In genomic region chr6:158797331-158798202, GRCh38 we compare ENCODE assay signal across 8 cellular contexts. TPM values are rescaled to one million over a fixed set of nuclear protein-coding genes. Genes with fewer than 3 reads are reported as not detected.
DNase-seq lines count a peak whose midpoint lies in the region; ATAC-seq, FAIRE-seq and TF ChIP-seq lines count a peak whose summit lies in the region.

No MANE protein-coding gene starts in this region.

- H2AK5ac ChIP-seq in IMR-90 (ENCODE audit: low read depth, low read length), result no peak overlapping the region

- H3K9me1 ChIP-seq in IMR-90 (ENCODE audit: insufficient read depth, low read length), result peaks cover 25% of the 10 kb centered on the region
- H3K9me1 ChIP-seq in K562 (ENCODE audit: control insufficient read depth, insufficient read depth, low read length), result no peaks in the 10 kb centered on the region

- H3K27me3 ChIP-seq in IMR-90 (ENCODE audit: control insufficient read depth, insufficient read depth, low read length) (no peaks in the 10 kb centered on the region), K562 (ENCODE audit: control insufficient read depth in 2 of 2, insufficient read depth in 2 of 2, low read length in 2 of 2) (no peaks in the 10 kb centered on the region), left lung (no peaks in the 10 kb centered on the region)

- in situ Hi-C loops in IMR-90 (cut with MboI; ENCODE audit: low sequenced_read_pairs), result loop anchor here (5.0 kb wide), 1 partner anchor 175 kb away; no protein-coding TSS in a partner anchor
- in situ Hi-C loops in K562 (cut with MboI), result no loop called here

- H2BK20ac ChIP-seq in IMR-90 (ENCODE audit: low read depth, low read length), result no peak overlapping the region

- H3K36me3 ChIP-seq in IMR-90 (ENCODE audit: control insufficient read depth, insufficient read depth, low read length), result no peaks in the 10 kb centered on the region
- peaks cover 26% of the 10 kb centered on the region for H3K36me3 ChIP-seq in K562 (ENCODE audit: control insufficient read depth, insufficient read depth, low read length)
- no peaks in the 10 kb centered on the region for H3K36me3 ChIP-seq in left lung

- H3K79me1 ChIP-seq in IMR-90 (ENCODE audit: low read depth in 1 of 2, low read length in 2 of 2), result peaks cover 55 to 70% of the 10 kb centered on the region in 2 experiments

- intact Hi-C loops in IMR-90 (cut with micrococcal nuclease) (loop anchor here (10.0 kb wide), 1 partner anchor 307 kb away; no protein-coding TSS in a partner anchor), K562 (cut with micrococcal nuclease) (no loop called here), left lung (cut with DNase I) (no loop called here)

- CTCF ChIA-PET in IMR-90 (lab: Yijun Ruan, JAX) (interaction anchor here (0.6 kb wide), 1 partner anchor 106 kb away, joined by 4 read pairs; no protein-coding TSS in a partner anchor), K562 (lab: Yijun Ruan, JAX; ENCODE audit: low intra/inter-chr PET ratio) (no interaction called here)

- H4K91ac ChIP-seq in IMR-90 (ENCODE audit: insufficient read depth, low read depth, low read length), result no peak overlapping the region

- peaks cover 95% of the 10 kb centered on the region for H3K79me2 ChIP-seq in K562 (ENCODE audit: control insufficient read depth, insufficient read depth, low read length)

- FAIRE-seq in K562 (lab: Jason Lieb, UNC), result no peak

- WGBS in IMR-90 (ENCODE audit: extremely low coverage in 2 of 2, insufficient read length in 1 of 2), 2 experiments, result no CpG with 5 or more reads among the region's 3 CpGs
- 78% methylated on average over 3 of the region's 3 CpGs for WGBS in K562 (ENCODE audit: insufficient coverage, low coverage, missing lambda C conversion rate)

- no peak overlapping the region for H3K18ac ChIP-seq in IMR-90 (ENCODE audit: low read depth, low read length)

- TF ChIP-seq RAD21 in IMR-90 (IDR thresholded peaks at IDR 0.05; ENCODE audit: low read length) (no peak), K562 (CRISPR knock-in tag; conservative IDR thresholded peaks at IDR 0.05 in 1 of 2, IDR thresholded peaks at IDR 0.05 in 1 of 2) (no peak)

- no peak overlapping the region for H3K4me3 ChIP-seq in IMR-90 (ENCODE audit: insufficient read depth, low read depth, low read length)
- H3K4me3 ChIP-seq in K562, result no peak overlapping the region
- H3K4me3 ChIP-seq in left lung, result no peak overlapping the region

- H2AFZ ChIP-seq in IMR-90 (replicated peaks; ENCODE audit: low read length, poor library complexity), result no peak overlapping the region
- H2AFZ ChIP-seq in K562 (ENCODE audit: low read depth, low read length), result no peak overlapping the region

- H3K9me3 ChIP-seq in IMR-90 (ENCODE audit: control insufficient read depth, insufficient read depth, low read length), result no peaks in the 10 kb centered on the region
- no peaks in the 10 kb centered on the region for H3K9me3 ChIP-seq in K562 (replicated peaks; ENCODE audit: control insufficient read depth, insufficient read depth, low read depth, low read length)
- H3K9me3 ChIP-seq in left lung, result no peaks in the 10 kb centered on the region

- BruUV-seq in IMR-90 (replicated peaks; lab: Mats Ljungman, UMichigan) (no TSS peak), K562 (replicated peaks; lab: Mats Ljungman, UMichigan) (no TSS peak)

- ATAC-seq in IMR-90 (ENCODE audit: low read depth), result peak; percentile 65
- ATAC-seq in K562, result no peak
- peak; percentile 27 for ATAC-seq in left lung
- ATAC-seq in HG03457 (IDR thresholded peaks at IDR 0.05; ENCODE audit: unreplicated experiment), result no peak
- no peak for ATAC-seq in HG03439 (IDR thresholded peaks at IDR 0.05; ENCODE audit: unreplicated experiment)

- no peak overlapping the region for H2BK120ac ChIP-seq in IMR-90 (ENCODE audit: low read depth, low read length)

- H3K4me1 ChIP-seq in IMR-90 (ENCODE audit: control insufficient read depth, insufficient read depth, low read length) (peaks cover 11% of the 10 kb centered on the region), K562 (replicated peaks in 1 of 2; ENCODE audit: control insufficient read depth in 2 of 2, insufficient read depth in 2 of 2, low read length in 2 of 2) (peaks cover 3 to 5% of the 10 kb centered on the region in 2 experiments; a peak in 2 of 5 replicates), left lung (peaks cover 44 to 70% of the 10 kb centered on the region in 2 donors)

- no peak overlapping the region; a peak in 1 of 4 replicates for H4K8ac ChIP-seq in IMR-90 (ENCODE audit: low read depth in 2 of 2, low read length in 2 of 2)

- no peak overlapping the region for H2AK9ac ChIP-seq in IMR-90 (replicated peaks; ENCODE audit: low read depth, low read length, poor library complexity)

- DNase-seq in AG08395 (ENCODE audit: low spot score) (peak; percentile 63), IMR-90 (peak; percentile 76), K562 (ENCODE audit: extremely low read depth in 1 of 4, low spot score in 3 of 4) (no peak), left lung (no peak), NCI-H1092 treated with DMSO at 0.1 percent for 48 hours (lab: John Stamatoyannopoulos, UW) (no peak)
- no peak for DNase-seq in effector CD4-positive, alpha-beta T cell

- POLR2A ChIA-PET in IMR-90 (lab: Charles Lee; ENCODE audit: unreplicated experiment) (interaction anchor here (0.5 kb wide), 1 partner anchor 22 kb away, joined by 7 read pairs; no protein-coding TSS in a partner anchor), K562 (lab: Yijun Ruan, JAX) (interaction anchor here (0.9 to 3.7 kb wide), 2 partner anchors 11 to 56 kb away, joined by 6 to 13 read pairs; no protein-coding TSS in a partner anchor)

- TF ChIP-seq CTCF in IMR-90 (conservative IDR thresholded peaks at IDR 0.05; ENCODE audit: low read depth, low read length), result no peak
- no peak for TF ChIP-seq CTCF in K562 (IDR thresholded peaks at IDR 0.05 in 2 of 3, conservative IDR thresholded peaks at IDR 0.05 in 1 of 3; ENCODE audit: insufficient read depth in 2 of 3, low read depth in 1 of 3, low read length in 3 of 3)
- TF ChIP-seq CTCF in left lung (IDR thresholded peaks at IDR 0.05), result no peak

- no peak overlapping the region for H3K56ac ChIP-seq in IMR-90 (ENCODE audit: extremely low read depth, insufficient read depth, low read length)

- no peak overlapping the region for H3K4me2 ChIP-seq in IMR-90 (ENCODE audit: low read depth, low read length)
- no peak overlapping the region for H3K4me2 ChIP-seq in K562 (ENCODE audit: insufficient read depth, low read length)

- H3K14ac ChIP-seq in IMR-90 (replicated peaks; ENCODE audit: low read depth, low read length), result no peak overlapping the region; the same call in 1 of the 2 replicates

- no peak overlapping the region for H4K5ac ChIP-seq in IMR-90 (ENCODE audit: low read depth, low read length)

- no peak for TF ChIP-seq EP300 in K562 (IDR thresholded peaks at IDR 0.05; ENCODE audit: low read length)

- no peak overlapping the region for H2BK15ac ChIP-seq in IMR-90 (ENCODE audit: low read depth, low read length)

- TF ChIP-seq POLR2A in IMR-90 (IDR thresholded peaks at IDR 0.05; ENCODE audit: low read depth, low read length) (no peak), K562 (conservative IDR thresholded peaks at IDR 0.05) (no peak)

- H2BK5ac ChIP-seq in IMR-90 (ENCODE audit: low read depth, low read length, poor library complexity, severe bottlenecking), result no peak overlapping the region

- H3K23ac ChIP-seq in IMR-90 (ENCODE audit: low read depth, low read length), result no peak overlapping the region

- H3K9ac ChIP-seq in IMR-90 (ENCODE audit: low read depth, low read length) (no peak overlapping the region), K562 (ENCODE audit: insufficient read depth in 1 of 2, low read depth in 2 of 2, low read length in 2 of 2) (no peak overlapping the region)

- H4K20me1 ChIP-seq in IMR-90 (ENCODE audit: insufficient read depth, low read length) (peaks cover 51% of the 10 kb centered on the region; the same call in 1 of the 2 replicates), K562 (replicated peaks; ENCODE audit: control insufficient read depth, insufficient read depth, low read length) (peaks cover 28% of the 10 kb centered on the region)

- H3K27ac ChIP-seq in IMR-90 (ENCODE audit: insufficient read depth, low read length) (no peak overlapping the region), K562 (ENCODE audit: extremely low read depth, low read depth, low read length) (no peak overlapping the region), left lung (peak overlapping the region; percentile 3 to 49)

- H3K4ac ChIP-seq in IMR-90 (ENCODE audit: low read depth, low read length), result no peak overlapping the region

- dilution Hi-C loops in IMR-90 (cut with HindIII; ENCODE audit: low sequenced_read_pairs, unreplicated experiment), result no loop called here

TF ChIP-seq in K562, 482 proteins besides CTCF, POLR2A, EP300 and RAD21 (continues in another document):
- no peak for TF ChIP-seq CHD4 (IDR thresholded peaks at IDR 0.05; ENCODE audit: insufficient read depth, insufficient replicate concordance, low read depth, low read length, poor library complexity, severe bottlenecking)
- TF ChIP-seq ZNF316 (IDR thresholded peaks at IDR 0.05), result peak; percentile 40; the same call in 1 of the 2 replicates
- TF ChIP-seq MAFG (tag; conservative IDR thresholded peaks at IDR 0.05), result peak; percentile 53
- TF ChIP-seq TRIM28 (IDR thresholded peaks at IDR 0.05), result no peak
- no peak for TF ChIP-seq CHD2 (IDR thresholded peaks at IDR 0.05; ENCODE audit: low read depth, low read length)
- TF ChIP-seq NFE2 (IDR thresholded peaks at IDR 0.05; ENCODE audit: low read depth), result peak; percentile 18; the same call in 1 of the 2 replicates

RNA-seq across cellular contexts. Expression of gene EZR, which starts 21.6 kb away (rescaled TPM):
- 145 and 179 TPM in 2 replicates for total RNA-seq in IMR-90 (2012; rRNA removed)
- 83.8 and 87.6 TPM in 2 replicates for polyA plus RNA-seq in IMR-90 (2012; rRNA removed)
- polyA plus RNA-seq in IMR-90 (2012; cell fraction: cytosol; rRNA removed), result 48.4 and 65.5 TPM in 2 replicates
- 47.4 and 74.1 TPM in 2 replicates for polyA plus RNA-seq in IMR-90 (2012; cell fraction: nucleus; rRNA removed; ENCODE audit: low replicate concordance)
- total RNA-seq in K562 (2011; cell fraction: chromatin; rRNA removed; ENCODE audit: low replicate concordance), result 49.5 and 70.7 TPM in 2 replicates
- total RNA-seq in K562 (2011; cell fraction: nucleolus; rRNA removed), result 37.9 and 45.2 TPM in 2 replicates
- 44.1 and 48.1 TPM in 2 replicates for total RNA-seq in K562 (2011; cell fraction: nucleoplasm; rRNA removed)
- total RNA-seq in K562 (2014; rRNA removed), result 161 and 162 TPM in 2 replicates
- 71.5 and 72.7 TPM in 2 replicates for total RNA-seq in K562 (2014; rRNA removed; fragmentation: Illumina TruSeq; extraction: Trizol)
- 110 and 117 TPM in 2 replicates for total RNA-seq in K562 (2015; rRNA removed; fragmentation: Illumina TruSeq; extraction: Trizol)
- total RNA-seq in K562 (2021), result 125 and 143 TPM in 2 replicates
- polyA plus RNA-seq in K562 (2011; rRNA removed), result 104 and 135 TPM in 2 replicates
- 78.6 and 88.6 TPM in 2 replicates for polyA plus RNA-seq in K562 (2011; cell fraction: cytosol; rRNA removed)
- polyA plus RNA-seq in K562 (2011; cell fraction: nucleus; rRNA removed), result 91.7 and 156 TPM in 2 replicates
- polyA plus RNA-seq in K562 (2012), result 120 and 126 TPM in 2 replicates
- polyA plus RNA-seq in K562 (2014; fragmentation: Illumina TruSeq; extraction: Trizol), result 93.0 and 101 TPM in 2 replicates
- 10 to 100 TPM; 36.5 to 63.6 TPM for polyA plus RNA-seq in K562 (2014; fragmentation: Nextera tagmentation; extraction: Ambion mirVana)
- polyA plus RNA-seq in K562 (2014; rRNA removed), result 91.5 and 114 TPM in 2 replicates
- polyA minus RNA-seq in K562 (2011; rRNA and poly(A)+ RNA removed), result 100 and 114 TPM in 2 replicates
- polyA minus RNA-seq in K562 (2011; cell fraction: cytosol; rRNA and poly(A)+ RNA removed), result 69.7 and 85.1 TPM in 2 replicates
- 20.1 and 54.6 TPM in 2 replicates for polyA minus RNA-seq in K562 (2011; cell fraction: nucleus; rRNA and poly(A)+ RNA removed)
- total RNA-seq in left lung, result 100 to 1,000 TPM; 315 to 328 TPM

Comparison
In these comparisons a context has a peak if more than half of its experiments do, and no peak if none do; other contexts are left out.
1. DNase-seq: peak in AG08395 (single experiment) and IMR-90 (single experiment); none in K562 (0 of 4), left lung (0 of 2), effector CD4-positive, alpha-beta T cell (single experiment) and NCI-H1092 treated with DMSO at 0.1 percent for 48 hours (single experiment).
2. ATAC-seq: peak in IMR-90 (single experiment) and left lung (single experiment); none in K562 (single experiment), HG03457 (single experiment) and HG03439 (single experiment).
3. H3K27ac ChIP-seq: peak in left lung (2 of 2); none in IMR-90 (single experiment) and K562 (single experiment).